ENCODE assay signal across 8 cellular contexts in the genomic region with DNA sequence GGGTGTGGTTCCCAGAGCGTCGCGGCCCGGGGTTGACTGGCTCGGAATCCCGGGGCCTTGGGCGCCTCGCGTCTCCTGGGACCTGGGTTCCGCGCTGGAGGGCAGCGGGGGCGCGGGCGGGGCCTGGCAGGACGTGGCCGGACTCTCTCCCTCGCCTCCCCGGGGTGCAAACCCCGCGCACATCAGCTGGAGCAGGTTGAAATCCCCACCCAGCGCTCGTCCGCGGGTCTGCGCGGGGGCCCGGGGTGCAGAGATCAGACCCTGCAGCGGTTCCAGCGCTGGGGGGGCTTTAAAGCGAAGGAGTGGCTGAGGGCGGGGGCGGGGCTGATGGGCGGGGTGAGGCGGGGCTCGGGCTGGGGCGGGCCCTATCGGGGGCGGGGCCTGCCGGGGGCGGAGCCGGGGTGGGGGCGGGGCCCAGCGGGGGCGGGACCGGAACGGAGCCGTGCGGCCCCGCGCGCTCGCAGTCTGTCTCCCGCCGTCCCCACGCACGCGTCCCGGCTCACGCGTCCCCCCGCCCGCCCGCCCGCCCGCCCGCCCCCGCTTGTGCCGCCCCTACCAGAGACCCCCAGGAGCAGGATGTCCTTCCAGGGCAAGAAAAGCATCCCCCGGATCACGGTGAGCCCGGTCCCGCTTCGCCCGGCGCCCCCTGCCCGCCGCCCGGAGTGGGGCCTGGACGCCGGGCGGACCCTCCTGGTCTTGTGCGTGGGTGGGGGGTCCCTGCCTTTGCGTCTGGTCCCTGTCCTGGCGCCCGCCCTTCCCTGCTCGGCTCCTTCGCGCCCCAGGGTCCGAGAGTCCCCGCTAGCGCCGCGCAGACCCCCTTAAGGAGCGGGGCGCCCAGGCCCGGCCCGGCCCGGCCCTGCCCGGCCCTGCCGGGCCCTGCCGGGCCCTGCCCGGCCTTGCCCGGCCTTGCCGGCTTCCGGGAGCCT. TPM values are rescaled to one million over a fixed set of nuclear protein-coding genes. Genes with fewer than 3 reads are reported as not detected.
DNase-seq lines count a peak whose midpoint lies in the region; ATAC-seq and TF ChIP-seq lines count a peak whose summit lies in the region.

A gene (plus strand): TSS at position 461 of the 926 bp plus-strand sequence. CDS start 116 bp downstream, at position 577.

- no peak for TF ChIP-seq POLR2A in heart left ventricle (IDR thresholded peaks at IDR 0.05)

- TF ChIP-seq CTCF in AG10803 (conservative IDR thresholded peaks at IDR 0.05; ENCODE audit: low read length): no peak
- peak in 1 of 12 donors; percentile 10 for TF ChIP-seq CTCF in heart left ventricle (IDR thresholded peaks at IDR 0.05)
- TF ChIP-seq CTCF in retinal pigment epithelial cell (conservative IDR thresholded peaks at IDR 0.05; ENCODE audit: low read depth, low read length): no peak

- H3K36me3 ChIP-seq in heart left ventricle: no peaks in the 10 kb centered on the region

- H3K27ac ChIP-seq in heart left ventricle: peak within 1 kb of the TSS in 4 of 12 donors; percentile 27 to 69 (median 48)

- intact Hi-C loops in heart left ventricle (cut with DNase I): no loop called here

- peak; percentile 5 for DNase-seq in AG10803 (ENCODE audit: low read depth)
- peak; percentile 45 to 53 for DNase-seq in activated T-cell treated with anti-CD3 and anti-CD28 coated beads, Interleukin-2, amount 50 U/mL, for 48 hours
- peak in 2 of 5 donors; percentile 40 to 60 for DNase-seq in heart left ventricle
- DNase-seq in retinal pigment epithelial cell (ENCODE audit: low read depth): no peak
- DNase-seq in OCI-M2 (lab: John Stamatoyannopoulos, UW; ENCODE audit: unreplicated experiment): no peak
- no peak for DNase-seq in NCI-H1092 (lab: John Stamatoyannopoulos, UW)

- H3K4me1 ChIP-seq in heart left ventricle: peaks cover 6 to 33% (median 19%) of the 10 kb centered on the region in 12 donors

- peak within 1 kb of the TSS; percentile 57 for H3K4me3 ChIP-seq in AG10803 (ENCODE audit: low read length)
- H3K4me3 ChIP-seq in heart left ventricle: peak within 1 kb of the TSS; percentile 45 to 69 (median 56)
- H3K4me3 ChIP-seq in retinal pigment epithelial cell (ENCODE audit: low read length): peak within 1 kb of the TSS; percentile 15

- 0 to 2% (median 2%) methylated on average over 13 to 106 of the region's 106 CpGs for WGBS in heart left ventricle, 4 donors

- H3K9me3 ChIP-seq in heart left ventricle: no peaks in the 10 kb centered on the region

- ATAC-seq in HG02642 (IDR thresholded peaks at IDR 0.05; ENCODE audit: poor library complexity, unreplicated experiment) (peak; percentile 46), heart left ventricle (peak; percentile 28 to 69 (median 44)), HG03460 (IDR thresholded peaks at IDR 0.05; ENCODE audit: unreplicated experiment) (no peak)

- peaks cover 0 to 45% (median 22%) of the 10 kb centered on the region in 9 donors for H3K27me3 ChIP-seq in heart left ventricle

RNA-seq across cellular contexts. Expression of the gene that starts here (rescaled TPM):
- 100 to 1,000 TPM in 1 of 9 donors, 10 to 100 TPM in 8; 13.2 to 127 (median 45.9) TPM for total RNA-seq in heart left ventricle
- polyA plus RNA-seq in heart left ventricle: 10 to 100 TPM in 1 of 2 donors, 1 to 10 TPM in 1; 4.0 to 33.1 TPM

Comparison
In these comparisons a context has a peak if more than half of its experiments do, and no peak if none do; other contexts are left out.
1. DNase-seq: peak in AG10803 (single experiment) and activated T-cell treated with anti-CD3 and anti-CD28 coated beads, Interleukin-2, amount 50 U/mL, for 48 hours (2 of 2); none in retinal pigment epithelial cell (single experiment), OCI-M2 (single experiment) and NCI-H1092 (single experiment).
2. Peak in every context shown above with its lines, with median percentiles within 50 percentile points of each other: H3K4me3 ChIP-seq.